Comparison of ENCODE assay signal across 18 cellular contexts in the genomic region with DNA sequence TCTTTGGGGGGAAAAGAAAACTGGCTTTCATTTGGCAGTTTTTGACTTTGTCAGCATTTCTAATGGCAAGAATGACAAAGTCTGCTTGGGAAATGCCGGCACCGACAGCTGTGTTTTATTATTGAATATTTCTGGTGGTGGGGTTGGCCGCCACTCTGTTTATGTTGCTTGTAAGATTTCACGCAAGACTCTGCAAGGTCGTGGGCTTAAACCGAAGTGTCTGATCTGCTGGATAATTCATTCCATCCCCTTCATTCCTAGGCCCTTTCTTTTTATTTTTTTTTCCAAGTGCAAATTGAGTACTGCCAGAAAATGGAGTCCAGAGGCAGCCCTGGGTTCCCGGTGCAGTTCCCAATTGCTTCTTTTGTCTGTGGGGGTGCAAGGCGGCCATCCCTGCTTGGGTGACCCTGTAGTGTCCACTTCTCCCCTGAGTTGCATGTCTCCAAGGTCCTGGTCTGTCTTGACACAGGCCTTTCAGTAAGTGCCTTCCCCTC.
A peak's percentile ranks its signal among the peaks of the same experiment; 100 is the strongest.
DNase-seq lines count a peak whose midpoint lies in the region; ATAC-seq and TF ChIP-seq lines count a peak whose summit lies in the region.
"Had no signal": no experiment of that assay in that cellular context is flagged by ENCODE, and none has a peak within 500 bp of the region (broad histone marks: within the 10 kb centered on the region; RNA-seq: fewer than 3 reads in every experiment).

No MANE protein-coding gene starts in this region.

- CTCF ChIA-PET in activated CD4-positive, alpha-beta memory T cell treated with anti-CD3 and anti-CD28 coated beads, Interleukin-2, amount 10 ng/mL, durations not matched to agents 7 days and 5 days (lab: Charles Lee) = no interaction called here

- peaks cover 27% of the 10 kb centered on the region for H3K27me3 Mint-ChIP-seq in osteocyte (ENCODE audit: unreplicated experiment)
- H3K27me3 Mint-ChIP-seq in activated CD4-positive, alpha-beta memory T cell treated with anti-CD3 and anti-CD28 coated beads, Interleukin-2, amount 10 ng/mL, durations not matched to agents 7 days and 5 days = peaks cover 5% of the 10 kb centered on the region

- H3K9me3 Mint-ChIP-seq in osteocyte (ENCODE audit: unreplicated experiment) = no peaks in the 10 kb centered on the region
- no peaks in the 10 kb centered on the region for H3K9me3 Mint-ChIP-seq in activated CD4-positive, alpha-beta memory T cell treated with anti-CD3 and anti-CD28 coated beads, Interleukin-2, amount 10 ng/mL, durations not matched to agents 7 days and 5 days
- H3K9me3 Mint-ChIP-seq: central memory CD8-positive, alpha-beta T cell; stimulated activated memory B cell treated with anti-CD40 and anti-IgM and Interleukin-4, amounts not matched to agents 10 μg/mL and 1 μg/mL and 100 μg/mL, for 72 hours had no signal

- H3K4me3 ChIP-seq in AG09309 (ENCODE audit: control insufficient read depth, low read depth, low read length) (no peak overlapping the region), ascending aorta (peak overlapping the region in 1 of 2 donors; percentile 5)

- H3K36me3 ChIP-seq in ascending aorta = no peaks in the 10 kb centered on the region
- H3K36me3 ChIP-seq: WERI-Rb-1 had no signal

- peak overlapping the region; percentile 3 for H3K4me3 Mint-ChIP-seq in osteocyte (ENCODE audit: unreplicated experiment)
- H3K4me3 Mint-ChIP-seq in activated CD4-positive, alpha-beta memory T cell treated with anti-CD3 and anti-CD28 coated beads, Interleukin-2, amount 10 ng/mL, durations not matched to agents 7 days and 5 days = no peak overlapping the region
- H3K4me3 Mint-ChIP-seq: central memory CD8-positive, alpha-beta T cell; stimulated activated memory B cell treated with anti-CD40 and anti-IgM and Interleukin-4, amounts not matched to agents 10 μg/mL and 1 μg/mL and 100 μg/mL, for 72 hours had no signal

- peaks cover 53% of the 10 kb centered on the region for H3K4me1 Mint-ChIP-seq in osteocyte (ENCODE audit: unreplicated experiment)
- no peaks in the 10 kb centered on the region for H3K4me1 Mint-ChIP-seq in activated CD4-positive, alpha-beta memory T cell treated with anti-CD3 and anti-CD28 coated beads, Interleukin-2, amount 10 ng/mL, durations not matched to agents 7 days and 5 days
- H3K4me1 Mint-ChIP-seq: central memory CD8-positive, alpha-beta T cell; stimulated activated memory B cell treated with anti-CD40 and anti-IgM and Interleukin-4, amounts not matched to agents 10 μg/mL and 1 μg/mL and 100 μg/mL, for 72 hours had no signal

- POLR2A ChIA-PET in activated CD4-positive, alpha-beta memory T cell treated with anti-CD3 and anti-CD28 coated beads, Interleukin-2, amount 10 ng/mL, durations not matched to agents 7 days and 5 days (lab: Charles Lee) = no interaction called here

- peak overlapping the region; percentile 22 to 34 for H3K27ac ChIP-seq in ascending aorta
- H3K27ac ChIP-seq: KMS-11, WERI-Rb-1 had no signal

- intact Hi-C loops in ascending aorta (cut with DNase I) = no loop called here
- intact Hi-C loops in left cardiac atrium (cut with DNase I) = no loop called here

- TF ChIP-seq CTCF in AG09309 (IDR thresholded peaks at IDR 0.05; ENCODE audit: control insufficient read depth, insufficient read depth, low read depth, low read length, missing control alignments) (no peak), ascending aorta (IDR thresholded peaks at IDR 0.05) (no peak), osteocyte (IDR thresholded peaks at IDR 0.05) (no peak)

- no peaks in the 10 kb centered on the region for H3K27me3 ChIP-seq in ascending aorta

- H3K9me3 ChIP-seq in ascending aorta = no peaks in the 10 kb centered on the region

- DNase-seq in AG09309 (ENCODE audit: low read depth) (peak; percentile 64), ascending aorta (ENCODE audit: low spot score in 2 of 2) (peak in 1 of 2 donors; percentile 45), left cardiac atrium (no peak), osteocyte (ENCODE audit: extremely low spot score, unreplicated experiment) (peak; percentile 80), 8988T (no peak), NCI-H187 (lab: John Stamatoyannopoulos, UW) (no peak)
- no peak for DNase-seq in activated CD4-positive, alpha-beta memory T cell treated with anti-CD3 and anti-CD28 coated beads, Interleukin-2, amount 10 ng/mL, durations not matched to agents 7 days and 5 days
- DNase-seq: activated naive CD4-positive, alpha-beta T cell treated with anti-CD3 and anti-CD28 coated beads, Interleukin-2, amount 50 U/mL, for 16 hours; NCI-H1417 treated with DMSO at 0.1 percent for 48 hours; NCI-H510A treated with DMSO at 0.1 percent for 48 hours; OCI-M1; stimulated activated CD4-positive, alpha-beta T cell treated with anti-CD3 and anti-CD28 coated beads, Interleukin-4, amount 100 ng/mL, for 4 hours; SW 1271; WERI-Rb-1 had no signal

- ATAC-seq in left cardiac atrium (peak; percentile 67 to 85), GM21381 (IDR thresholded peaks at IDR 0.05; ENCODE audit: unreplicated experiment) (no peak)
- ATAC-seq: stimulated activated memory B cell treated with anti-CD40 and anti-IgM and Interleukin-4, amounts not matched to agents 10 μg/mL and 1 μg/mL and 100 μg/mL, for 72 hours had no signal

- peak overlapping the region; percentile 86 for H3K27ac Mint-ChIP-seq in osteocyte (ENCODE audit: unreplicated experiment)
- H3K27ac Mint-ChIP-seq in activated CD4-positive, alpha-beta memory T cell treated with anti-CD3 and anti-CD28 coated beads, Interleukin-2, amount 10 ng/mL, durations not matched to agents 7 days and 5 days = no peak overlapping the region
- H3K27ac Mint-ChIP-seq: stimulated activated memory B cell treated with anti-CD40 and anti-IgM and Interleukin-4, amounts not matched to agents 10 μg/mL and 1 μg/mL and 100 μg/mL, for 72 hours had no signal

- H3K4me1 ChIP-seq in ascending aorta = peaks cover 0 to 7% of the 10 kb centered on the region in 2 donors

- H3K36me3 Mint-ChIP-seq in osteocyte (ENCODE audit: unreplicated experiment) = no peaks in the 10 kb centered on the region
- H3K36me3 Mint-ChIP-seq in activated CD4-positive, alpha-beta memory T cell treated with anti-CD3 and anti-CD28 coated beads, Interleukin-2, amount 10 ng/mL, durations not matched to agents 7 days and 5 days (ENCODE audit: low read depth) = no peaks in the 10 kb centered on the region
- H3K36me3 Mint-ChIP-seq: stimulated activated memory B cell treated with anti-CD40 and anti-IgM and Interleukin-4, amounts not matched to agents 10 μg/mL and 1 μg/mL and 100 μg/mL, for 72 hours had no signal

Comparison
In these comparisons a context has a peak if more than half of its experiments do, and no peak if none do; other contexts are left out.
1. DNase-seq: peak in AG09309 (single experiment) and osteocyte (single experiment); none in left cardiac atrium (single experiment), 8988T (single experiment), NCI-H187 (0 of 2) and activated CD4-positive, alpha-beta memory T cell treated with anti-CD3 and anti-CD28 coated beads, Interleukin-2, amount 10 ng/mL, durations not matched to agents 7 days and 5 days (single experiment).